In the genomic region with DNA sequence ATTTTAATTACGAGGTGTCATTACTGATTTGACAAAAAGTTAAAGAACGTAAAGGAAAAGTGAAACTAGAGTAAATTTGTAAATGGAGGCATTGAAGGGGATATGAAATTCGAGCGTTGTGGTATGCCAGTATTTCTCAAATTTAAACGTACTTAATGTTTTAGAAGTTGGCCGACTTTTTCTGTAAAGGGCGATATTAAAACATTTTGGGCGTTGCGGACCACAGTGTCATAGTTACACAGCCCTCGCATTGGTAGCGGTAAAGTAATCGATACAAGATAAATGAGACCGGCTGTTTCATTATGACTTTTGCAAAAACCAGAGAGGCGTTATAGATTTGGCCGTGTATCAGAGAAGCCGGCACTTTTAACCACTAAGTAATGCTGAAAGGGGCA, we compare ENCODE assay signal across 8 cellular contexts. TPM values are rescaled to one million over a fixed set of nuclear protein-coding genes. Genes with fewer than 3 reads are reported as not detected.
DNase-seq lines count a peak whose midpoint lies in the region; ATAC-seq and TF ChIP-seq lines count a peak whose summit lies in the region.

No MANE protein-coding gene starts in this region.

- no peaks in the 10 kb centered on the region for H3K27me3 Mint-ChIP-seq in activated T-cell treated with anti-CD3 and anti-CD28 coated beads, Interleukin-2, amount 50 U/mL, for 4 hours (ENCODE audit: low read depth)

- no peaks in the 10 kb centered on the region for H3K36me3 ChIP-seq in KOPT-K1 (ENCODE audit: insufficient read depth, low read length)
- H3K36me3 ChIP-seq in brain microvascular endothelial cell (replicated peaks), result no peaks in the 10 kb centered on the region

- DNase-seq in activated T-cell treated with anti-CD3 and anti-CD28 coated beads, Interleukin-2, amount 50 U/mL, for 4 hours, result no peak
- DNase-seq in activated T-cell treated with anti-CD3 and anti-CD28 coated beads, Interleukin-2, amount 50 U/mL, for 48 hours, result no peak
- no peak for DNase-seq in brain microvascular endothelial cell
- DNase-seq in inferior parietal cortex (ENCODE audit: extremely low spot score), result no peak
- no peak for DNase-seq in NCI-H510A treated with DMSO at 0.1 percent for 48 hours (lab: John Stamatoyannopoulos, UW)
- no peak for DNase-seq in NCI-H1694 (lab: John Stamatoyannopoulos, UW)

- peak; percentile 38 to 42 for ATAC-seq in activated T-cell treated with anti-CD3 and anti-CD28 coated beads, Interleukin-2, amount 50 U/mL, for 4 hours

- TF ChIP-seq CTCF in brain microvascular endothelial cell (IDR thresholded peaks at IDR 0.05; ENCODE audit: low read depth, low read length, missing control alignments), result no peak

- H3K4me1 Mint-ChIP-seq in activated T-cell treated with anti-CD3 and anti-CD28 coated beads, Interleukin-2, amount 50 U/mL, for 4 hours (ENCODE audit: low read depth), result peaks cover 37% of the 10 kb centered on the region

- no peaks in the 10 kb centered on the region for H3K27me3 ChIP-seq in brain microvascular endothelial cell (replicated peaks)
- H3K27me3 ChIP-seq in mononuclear cell (ENCODE audit: insufficient read depth, low read length), result no peaks in the 10 kb centered on the region

- peaks cover 31% of the 10 kb centered on the region for H3K4me1 ChIP-seq in mononuclear cell (ENCODE audit: insufficient read depth, low read length)

- no peaks in the 10 kb centered on the region for H3K9me3 ChIP-seq in KOPT-K1 (ENCODE audit: insufficient read depth, low read length, poor library complexity, severe bottlenecking)
- no peaks in the 10 kb centered on the region for H3K9me3 ChIP-seq in mononuclear cell (ENCODE audit: low read depth, low read length)

- H3K4me3 ChIP-seq in brain microvascular endothelial cell (ENCODE audit: low read depth, low read length) (peak overlapping the region; percentile 71), mononuclear cell (ENCODE audit: low read length) (peak overlapping the region; percentile 68)

- no peaks in the 10 kb centered on the region for H3K9me3 Mint-ChIP-seq in activated T-cell treated with anti-CD3 and anti-CD28 coated beads, Interleukin-2, amount 50 U/mL, for 4 hours

- H3K36me3 Mint-ChIP-seq in activated T-cell treated with anti-CD3 and anti-CD28 coated beads, Interleukin-2, amount 50 U/mL, for 4 hours (ENCODE audit: insufficient read depth), result no peaks in the 10 kb centered on the region

- in situ Hi-C loops in brain microvascular endothelial cell (cut with HindIII; ENCODE audit: low pct_ligation_motif_present, low sequenced_read_pairs), result no loop called here

- H3K4me3 Mint-ChIP-seq in activated T-cell treated with anti-CD3 and anti-CD28 coated beads, Interleukin-2, amount 50 U/mL, for 4 hours, result peak overlapping the region; percentile 89

- H3K27ac ChIP-seq in KOPT-K1 (ENCODE audit: low read depth, low read length, poor library complexity, severe bottlenecking), result peak overlapping the region; percentile 98
- peak overlapping the region; percentile 86 for H3K27ac ChIP-seq in brain microvascular endothelial cell

RNA-seq across cellular contexts. Expression of a gene that starts 39.6 kb away (rescaled TPM):
- total RNA-seq in activated T-cell treated with anti-CD3 and anti-CD28 coated beads, Interleukin-2, amount 50 U/mL, for 4 hours, result not detected
- total RNA-seq in mononuclear cell, result not detected
